28 cellular contexts compared by ENCODE assay signal in genomic region chr10:98285416-98285815, GRCh38. TPM values are rescaled to one million over a fixed set of nuclear protein-coding genes. Genes with fewer than 3 reads are reported as not detected.
"Had no signal": no experiment of that assay in that cellular context is flagged by ENCODE, and none has a peak within 500 bp of the region (broad histone marks: within the 10 kb centered on the region; RNA-seq: fewer than 3 reads in every experiment).

No MANE protein-coding gene starts in this region.

- H3K4me3 ChIP-seq: heart right ventricle, lower lobe of right lung, mucosa of descending colon, ovary, prostate gland, stomach, tibial artery, upper lobe of right lung had no signal

- DNase-seq: activated CD4-positive, alpha-beta T cell treated with anti-CD3 and anti-CD28 coated beads, Interleukin-2, amount 10 ng/mL, durations not matched to agents 24 days and 14 days; activated CD4-positive, CD25-positive, alpha-beta regulatory T cell treated with anti-CD3 and anti-CD28 coated beads, Interleukin-2, amount 50 U/mL, for 72 hours; activated CD8-positive, alpha-beta T cell treated with anti-CD3 and anti-CD28 coated beads for 36 hours; activated naive CD8-positive, alpha-beta T cell treated with anti-CD3 and anti-CD28 coated beads, Interleukin-2, amount 50 U/mL, for 24 hours; activated T-cell treated with anti-CD3 and anti-CD28 coated beads, Interleukin-2, amount 50 U/mL, for 4 hours; amygdala; cortex of kidney; effector memory CD8-positive, alpha-beta T cell; foreskin melanocyte; heart right ventricle; kidney glomerular epithelial cell; lower lobe of right lung; mesendoderm; mucosa of descending colon; naive B cell; nephron progenitor cell; ovary; retina; stimulated activated CD4-positive, alpha-beta T cell treated with anti-CD3 and anti-CD28 coated beads, Interleukin-15, amount 100 ng/mL, for 24 hours; stimulated activated CD4-positive, alpha-beta T cell treated with anti-CD3 and anti-CD28 coated beads, Interleukin-2, amount 100 ng/mL, for 24 hours; stimulated activated naive B cell treated with anti-CD40 and anti-IgM and Interleukin-4, amounts not matched to agents 10 μg/mL and 1 μg/mL and 100 μg/mL, for 72 hours; stomach; T-helper 2 cell; tibial artery; upper lobe of right lung had no signal

- H3K9me3 ChIP-seq: lower lobe of right lung, mucosa of descending colon, ovary, prostate gland, stomach, tibial artery, upper lobe of right lung had no signal

- H3K27me3 ChIP-seq: ovary, tibial artery, upper lobe of right lung had no signal

- H3K4me1 ChIP-seq: lower lobe of right lung, prostate gland, stomach, tibial artery, upper lobe of right lung had no signal

- H3K27ac ChIP-seq: heart right ventricle, lower lobe of right lung, ovary, prostate gland, stomach, tibial artery, upper lobe of right lung had no signal

- ATAC-seq: activated CD8-positive, alpha-beta T cell treated with anti-CD3 and anti-CD28 coated beads for 36 hours; activated naive CD8-positive, alpha-beta T cell treated with anti-CD3 and anti-CD28 coated beads, Interleukin-2, amount 50 U/mL, for 24 hours; activated T-cell treated with anti-CD3 and anti-CD28 coated beads, Interleukin-2, amount 50 U/mL, for 4 hours; effector memory CD8-positive, alpha-beta T cell; left lobe of liver; lower lobe of right lung; mucosa of descending colon; stimulated activated naive B cell treated with anti-CD40 and anti-IgM and Interleukin-4, amounts not matched to agents 10 μg/mL and 1 μg/mL and 100 μg/mL, for 72 hours; upper lobe of right lung had no signal

- H3K36me3 ChIP-seq: heart right ventricle, lower lobe of right lung, ovary, prostate gland, stomach, tibial artery, upper lobe of right lung had no signal

RNA-seq across cellular contexts. Expression of gene LOXL4, which starts 17.4 kb away (rescaled TPM):
- total RNA-seq: activated CD4-positive, alpha-beta T cell treated with anti-CD3 and anti-CD28 coated beads, Interleukin-2, amount 10 ng/mL, durations not matched to agents 24 days and 14 days; activated CD8-positive, alpha-beta T cell treated with anti-CD3 and anti-CD28 coated beads for 36 hours; activated T-cell treated with anti-CD3 and anti-CD28 coated beads, Interleukin-2, amount 50 U/mL, for 4 hours; activated T-helper 2 cell treated with anti-CD3 and anti-CD28 coated beads, Interferon-gamma antibody, Interleukin-2, Interleukin-4, amounts not matched to agents 10 μg/mL and 5 μg/mL and 100 μg/mL, durations not matched to agents 14 hours and 24 hours and 36 hours had no signal
